25 cellular contexts compared by ENCODE assay signal in genomic region chr11:15636520-15637065, GRCh38.
"Had no signal": no experiment of that assay in that cellular context is flagged by ENCODE, and none has a peak within 500 bp of the region (broad histone marks: within the 10 kb centered on the region; RNA-seq: fewer than 3 reads in every experiment).

No MANE protein-coding gene starts in this region.

- H3K4me3 ChIP-seq: esophagus squamous epithelium, heart right ventricle, mucosa of descending colon, neural progenitor cell, prostate gland, tibial artery, uterus had no signal

- H3K4me1 Mint-ChIP-seq: activated CD4-positive, alpha-beta T cell treated with anti-CD3 and anti-CD28 coated beads, Interleukin-2, amount 10 ng/mL, durations not matched to agents 24 days and 14 days; activated naive CD4-positive, alpha-beta T cell treated with anti-CD3 and anti-CD28 coated beads, Interleukin-2, amount 50 U/mL, for 24 hours; immature natural killer cell; naive B cell; neural progenitor cell had no signal

- H3K9me3 ChIP-seq: esophagus squamous epithelium, mucosa of descending colon, prostate gland, tibial artery, uterus had no signal

- H3K4me1 ChIP-seq: prostate gland, tibial artery, uterus had no signal

- H3K27ac ChIP-seq: esophagus squamous epithelium, heart right ventricle, neural progenitor cell, prostate gland, tibial artery, uterus had no signal

- ATAC-seq: left ventricle myocardium superior; mucosa of descending colon; stimulated activated naive CD8-positive, alpha-beta T cell treated with anti-CD3 and anti-CD28 coated beads, Interleukin-15, Interleukin-2, amounts not matched to agents 100 U/mL and 50 U/mL, for 24 hours had no signal

- H3K36me3 ChIP-seq: esophagus squamous epithelium, heart right ventricle, neural progenitor cell, prostate gland, tibial artery, uterus had no signal

- H3K4me3 Mint-ChIP-seq: activated CD4-positive, alpha-beta T cell treated with anti-CD3 and anti-CD28 coated beads, Interleukin-2, amount 10 ng/mL, durations not matched to agents 24 days and 14 days; activated naive CD4-positive, alpha-beta T cell treated with anti-CD3 and anti-CD28 coated beads, Interleukin-2, amount 50 U/mL, for 24 hours; dendritic cell treated with granulocyte-macrophage colony-stimulating factor and Interleukin-4, amounts not matched to agents 40 ng/mL and 50 ng/mL, for 4 days; immature natural killer cell; naive B cell; neural progenitor cell had no signal

- H3K27me3 Mint-ChIP-seq: activated CD4-positive, alpha-beta T cell treated with anti-CD3 and anti-CD28 coated beads, Interleukin-2, amount 10 ng/mL, durations not matched to agents 24 days and 14 days had no signal

- H3K27ac Mint-ChIP-seq: activated CD4-positive, alpha-beta T cell treated with anti-CD3 and anti-CD28 coated beads, Interleukin-2, amount 10 ng/mL, durations not matched to agents 24 days and 14 days; activated naive CD4-positive, alpha-beta T cell treated with anti-CD3 and anti-CD28 coated beads, Interleukin-2, amount 50 U/mL, for 24 hours; dendritic cell treated with granulocyte-macrophage colony-stimulating factor and Interleukin-4, amounts not matched to agents 40 ng/mL and 50 ng/mL, for 4 days; immature natural killer cell; naive B cell; neural progenitor cell had no signal

- DNase-seq: activated CD4-positive, alpha-beta T cell treated with anti-CD3 and anti-CD28 coated beads, Interleukin-2, amount 10 ng/mL, durations not matched to agents 24 days and 14 days; activated CD4-positive, CD25-positive, alpha-beta regulatory T cell; activated CD8-positive, alpha-beta memory T cell treated with anti-CD3 and anti-CD28 coated beads for 24 hours; activated CD8-positive, alpha-beta memory T cell treated with anti-CD3 and anti-CD28 coated beads, Interleukin-2, amount 50 U/mL, for 48 hours; activated gamma-delta T cell; activated T-cell treated with anti-CD3 and anti-CD28 coated beads, Interleukin-2, amount 50 U/mL, for 48 hours; effector CD8-positive, alpha-beta T cell; esophagus squamous epithelium; heart right ventricle; immature natural killer cell; kidney glomerular epithelial cell; left ventricle myocardium superior; mesenchymal stem cell; mucosa of descending colon; naive B cell; right cardiac atrium; stimulated activated naive CD8-positive, alpha-beta T cell treated with anti-CD3 and anti-CD28 coated beads, Interleukin-15, Interleukin-2, amounts not matched to agents 100 U/mL and 50 U/mL, for 24 hours; substantia nigra; T-helper 9 cell; tibial artery; uterus had no signal

- H3K36me3 Mint-ChIP-seq: activated naive CD4-positive, alpha-beta T cell treated with anti-CD3 and anti-CD28 coated beads, Interleukin-2, amount 50 U/mL, for 24 hours; immature natural killer cell; naive B cell; neural progenitor cell had no signal

- H3K9me3 Mint-ChIP-seq: neural progenitor cell had no signal

- H3K27me3 ChIP-seq: heart right ventricle, neural progenitor cell, tibial artery, uterus had no signal
